Comparison of ENCODE assay signal across 9 cellular contexts in genomic region chr5:132417010-132417439, GRCh38. TPM values are rescaled to one million over a fixed set of nuclear protein-coding genes. Genes with fewer than 3 reads are reported as not detected.
DNase-seq lines count a peak whose midpoint lies in the region; ATAC-seq and TF ChIP-seq lines count a peak whose summit lies in the region.
"Had no signal": no experiment of that assay in that cellular context is flagged by ENCODE, and none has a peak within 500 bp of the region (broad histone marks: within the 10 kb centered on the region; RNA-seq: fewer than 3 reads in every experiment).

No MANE protein-coding gene starts in this region.

- H2BK5ac ChIP-seq in trophoblast cell (ENCODE audit: low read depth, low read length, poor library complexity): no peak overlapping the region

- no peak overlapping the region for H2AFZ ChIP-seq in parathyroid adenoma
- no peak overlapping the region for H2AFZ ChIP-seq in trophoblast cell (ENCODE audit: insufficient read depth, low read length, poor library complexity)

- H4K12ac ChIP-seq in trophoblast cell (ENCODE audit: low read depth, low read length): no peak overlapping the region

- H3K9ac ChIP-seq in parathyroid adenoma: no peak overlapping the region
- no peak overlapping the region for H3K9ac ChIP-seq in trophoblast cell (ENCODE audit: low read length)

- H3K14ac ChIP-seq in trophoblast cell (ENCODE audit: low read length): no peak overlapping the region

- CTCF ChIA-PET in CD8-positive, alpha-beta T cell (lab: Charles Lee): interaction anchor here (0.6 to 5.2 kb wide), 11 partner anchors 11 to 84 kb away, joined by 3 to 32 read pairs (median 5); partner anchors contain the start of gene IRF1

- no peak for TF ChIP-seq CTCF in CD8-positive, alpha-beta T cell (IDR thresholded peaks at IDR 0.05)
- no peak for TF ChIP-seq CTCF in RWPE2 (IDR thresholded peaks at IDR 0.05; ENCODE audit: poor library complexity, severe bottlenecking)
- no peak for TF ChIP-seq CTCF in parathyroid adenoma (IDR thresholded peaks at IDR 0.05)

- H4K8ac ChIP-seq in trophoblast cell (ENCODE audit: low read depth, low read length): no peak overlapping the region

- no CpG with 5 or more reads among the region's 6 CpGs for WGBS in trophoblast cell (ENCODE audit: extremely low coverage, insufficient coverage, insufficient read length)

- H3K18ac ChIP-seq in trophoblast cell (ENCODE audit: low read length): no peak overlapping the region

- no peak for DNase-seq in CD8-positive, alpha-beta T cell
- DNase-seq in RWPE2 (ENCODE audit: low spot score) (no peak), globus pallidus (ENCODE audit: low spot score) (peak; percentile 81), NCI-H187 (lab: John Stamatoyannopoulos, UW) (no peak), trophoblast cell (no peak)
- DNase-seq: NCI-H1092 treated with DMSO at 0.1 percent for 48 hours had no signal

- no peaks in the 10 kb centered on the region for H3K27me3 Mint-ChIP-seq in CD8-positive, alpha-beta T cell (ENCODE audit: low read depth)

- peak overlapping the region; percentile 94 for H3K27ac Mint-ChIP-seq in CD8-positive, alpha-beta T cell

- no peaks in the 10 kb centered on the region for H3K27me3 ChIP-seq in CD8-positive, alpha-beta T cell (ENCODE audit: insufficient read depth, low read length)
- H3K27me3 ChIP-seq in RWPE2 (ENCODE audit: insufficient read depth, poor library complexity, severe bottlenecking): no peaks in the 10 kb centered on the region
- H3K27me3 ChIP-seq in parathyroid adenoma (ENCODE audit: control insufficient read depth, insufficient read depth, low read length): no peaks in the 10 kb centered on the region
- no peaks in the 10 kb centered on the region for H3K27me3 ChIP-seq in trophoblast cell (ENCODE audit: insufficient read depth, low read length)

- H4K91ac ChIP-seq in trophoblast cell (ENCODE audit: low read depth, low read length): no peak overlapping the region

- H3K79me2 ChIP-seq in parathyroid adenoma (peaks cover 34% of the 10 kb centered on the region), trophoblast cell (ENCODE audit: control insufficient read depth, insufficient read depth, low read length, poor library complexity) (no peaks in the 10 kb centered on the region)

- H3K27ac ChIP-seq in CD8-positive, alpha-beta T cell (ENCODE audit: low read depth, low read length): no peak overlapping the region
- H3K27ac ChIP-seq in RWPE2 (ENCODE audit: poor library complexity, severe bottlenecking) (peak overlapping the region; percentile 80), parathyroid adenoma (peak overlapping the region; percentile 61), trophoblast cell (ENCODE audit: low read depth, low read length) (no peak overlapping the region)

- H3K4me2 ChIP-seq in parathyroid adenoma (ENCODE audit: low read length): peak overlapping the region; percentile 36
- H3K4me2 ChIP-seq in trophoblast cell (ENCODE audit: low read length): no peak overlapping the region

- no peaks in the 10 kb centered on the region for H3K9me3 Mint-ChIP-seq in CD8-positive, alpha-beta T cell

- H3K4me1 Mint-ChIP-seq in CD8-positive, alpha-beta T cell (ENCODE audit: low read depth): peaks cover 92% of the 10 kb centered on the region

- POLR2A ChIA-PET in CD8-positive, alpha-beta T cell (lab: Charles Lee): interaction anchor here (1.2 to 4.3 kb wide), 4 partner anchors 49 to 80 kb away, joined by 3 to 36 read pairs (median 8); partner anchors contain the start of gene IRF1

- H3K4me1 ChIP-seq in CD8-positive, alpha-beta T cell (ENCODE audit: insufficient read depth, low read length): peaks cover 78% of the 10 kb centered on the region
- H3K4me1 ChIP-seq in RWPE2 (ENCODE audit: insufficient read depth, poor library complexity, severe bottlenecking) (peaks cover 64% of the 10 kb centered on the region), parathyroid adenoma (peaks cover 47% of the 10 kb centered on the region), trophoblast cell (ENCODE audit: control insufficient read depth in 1 of 2, insufficient read depth in 2 of 2, low read length in 2 of 2) (peaks cover 0 to 3% of the 10 kb centered on the region in 2 experiments)

- H2BK120ac ChIP-seq in trophoblast cell (ENCODE audit: insufficient read depth, low read length, poor library complexity): no peak overlapping the region

- H3K79me1 ChIP-seq in trophoblast cell (ENCODE audit: low read length): no peaks in the 10 kb centered on the region

- no peaks in the 10 kb centered on the region for H3K36me3 ChIP-seq in CD8-positive, alpha-beta T cell (ENCODE audit: insufficient read depth, low read length)
- H3K36me3 ChIP-seq in RWPE2 (ENCODE audit: low read depth) (peaks cover 13% of the 10 kb centered on the region), parathyroid adenoma (ENCODE audit: control insufficient read depth, insufficient read depth, low read length) (no peaks in the 10 kb centered on the region), trophoblast cell (ENCODE audit: control insufficient read depth in 1 of 2, insufficient read depth in 2 of 2, low read length in 2 of 2) (no peaks in the 10 kb centered on the region)

- no peak overlapping the region for H2BK12ac ChIP-seq in trophoblast cell (ENCODE audit: low read length)

- H3K4me3 Mint-ChIP-seq in CD8-positive, alpha-beta T cell: no peak overlapping the region

- H3K23ac ChIP-seq in trophoblast cell (ENCODE audit: low read length): no peak overlapping the region

- intact Hi-C loops in CD8-positive, alpha-beta T cell (cut with DNase I, micrococcal nuclease): loop anchor here in 1 of 2 experiments (10.0 kb wide), 1 partner anchor 622 kb away; the partner anchor contains the start of gene FNIP1

- H3K36me3 Mint-ChIP-seq in CD8-positive, alpha-beta T cell: peaks cover 65% of the 10 kb centered on the region

- no peak for ATAC-seq in CD8-positive, alpha-beta T cell
- ATAC-seq in RWPE2 (ENCODE audit: low read depth): peak; percentile 62
- ATAC-seq in GM21717 (IDR thresholded peaks at IDR 0.05; ENCODE audit: unreplicated experiment): no peak
- no peak for ATAC-seq in HG03097 (IDR thresholded peaks at IDR 0.05; ENCODE audit: low FRiP score, unreplicated experiment)

- no peak overlapping the region for H3K4me3 ChIP-seq in CD8-positive, alpha-beta T cell (ENCODE audit: low read depth, low read length)
- H3K4me3 ChIP-seq in RWPE2 (ENCODE audit: severe bottlenecking) (no peak overlapping the region), parathyroid adenoma (ENCODE audit: low read depth, low read length) (no peak overlapping the region), trophoblast cell (ENCODE audit: low read depth, low read length) (no peak overlapping the region)

- H2AK5ac ChIP-seq in trophoblast cell (ENCODE audit: low read length): no peak overlapping the region

- no peaks in the 10 kb centered on the region for H3K9me3 ChIP-seq in CD8-positive, alpha-beta T cell (ENCODE audit: low read length)
- H3K9me3 ChIP-seq in RWPE2 (ENCODE audit: severe bottlenecking): no peaks in the 10 kb centered on the region
- H3K9me3 ChIP-seq in parathyroid adenoma (ENCODE audit: control insufficient read depth, low read length): no peaks in the 10 kb centered on the region
- peaks cover 2% of the 10 kb centered on the region for H3K9me3 ChIP-seq in trophoblast cell (ENCODE audit: insufficient read depth, low read depth, low read length)

- no peak overlapping the region for H3K4ac ChIP-seq in trophoblast cell (ENCODE audit: low read depth, low read length)

RNA-seq across cellular contexts. Expression of gene SLC22A5, which starts 47.5 kb away (rescaled TPM):
- 1 to 10 TPM; 4.5 to 5.3 TPM for total RNA-seq in CD8-positive, alpha-beta T cell
- polyA plus RNA-seq in trophoblast cell (2013): 6.1 and 6.6 TPM in 2 replicates

Comparison
In these comparisons a context has a peak if more than half of its experiments do, and no peak if none do; other contexts are left out.
1. H3K27ac ChIP-seq: peak in RWPE2 (single experiment) and parathyroid adenoma (single experiment); none in CD8-positive, alpha-beta T cell (single experiment) and trophoblast cell (single experiment).